ENCODE assay signal across 14 cellular contexts in the genomic region with DNA sequence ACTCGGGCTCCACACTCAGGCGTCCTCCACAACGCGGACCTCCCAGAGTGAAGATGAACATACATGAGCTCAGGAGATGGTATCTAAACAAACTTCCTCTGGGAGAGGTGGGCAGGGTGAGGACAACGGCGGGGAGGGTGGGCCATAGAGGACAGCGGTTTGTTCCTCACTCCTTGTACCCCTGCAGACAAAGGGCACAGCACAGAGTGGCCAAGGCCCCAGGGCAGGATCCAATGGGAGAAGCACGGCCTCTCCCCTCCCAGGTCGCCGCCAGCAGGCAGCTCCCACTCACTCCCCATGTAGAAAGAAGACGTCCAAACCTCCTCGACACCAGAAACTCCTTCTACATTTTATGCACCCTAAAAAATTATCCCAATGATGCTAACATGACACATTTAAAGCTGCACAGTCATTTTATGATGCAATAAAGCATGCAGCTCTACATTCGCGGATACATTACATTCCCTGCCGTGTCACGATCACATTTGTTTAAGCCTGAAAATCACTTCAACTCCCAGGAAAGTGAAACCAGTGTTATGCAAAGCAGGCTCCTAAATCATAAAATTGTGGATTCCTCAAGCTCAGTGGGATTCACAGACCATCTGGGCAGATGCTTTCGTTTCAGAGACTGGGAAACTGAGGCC.
DNase-seq lines count a peak whose midpoint lies in the region; ATAC-seq and TF ChIP-seq lines count a peak whose summit lies in the region.
"Had no signal": no experiment of that assay in that cellular context is flagged by ENCODE, and none has a peak within 500 bp of the region (broad histone marks: within the 10 kb centered on the region; RNA-seq: fewer than 3 reads in every experiment).

No MANE protein-coding gene starts in this region.

- peak overlapping the region; percentile 16; the same call in 1 of the 2 replicates for H4K5ac ChIP-seq in IMR-90 (ENCODE audit: low read depth, low read length)

- peak overlapping the region; percentile 56 for H4K91ac ChIP-seq in IMR-90 (ENCODE audit: insufficient read depth, low read depth, low read length)

- H2AK5ac ChIP-seq in IMR-90 (ENCODE audit: low read depth, low read length), result peak overlapping the region; percentile 70; the same call in 1 of the 2 replicates

- peaks cover 2% of the 10 kb centered on the region for H3K36me3 Mint-ChIP-seq in mesothelial cell of epicardium
- H3K36me3 Mint-ChIP-seq: stimulated activated effector memory CD8-positive, alpha-beta T cell treated with anti-CD3 and anti-CD28 coated beads, Interleukin-12 subunit alpha, Interleukin-12 subunit beta, amount 100 ng/mL, for 72 hours had no signal

- POLR2A ChIA-PET in IMR-90 (lab: Charles Lee; ENCODE audit: unreplicated experiment), result no interaction called here

- H2BK120ac ChIP-seq in IMR-90 (ENCODE audit: low read depth, low read length), result peak overlapping the region; percentile 90

- 33% methylated on average over 5 of the region's 17 CpGs; no CpG with 5 or more reads in 1 of the 2 experiments for WGBS in IMR-90 (ENCODE audit: extremely low coverage in 2 of 2, insufficient read length in 1 of 2), 2 experiments

- peaks cover 3% of the 10 kb centered on the region for H3K36me3 ChIP-seq in IMR-90 (ENCODE audit: control insufficient read depth, insufficient read depth, low read length)

- peak overlapping the region; percentile 80 for H2BK20ac ChIP-seq in IMR-90 (ENCODE audit: low read depth, low read length)

- H2BK5ac ChIP-seq in IMR-90 (ENCODE audit: low read depth, low read length, poor library complexity, severe bottlenecking), result peak overlapping the region; percentile 41

- peak overlapping the region; percentile 35; the same call in 1 of the 2 replicates for H3K56ac ChIP-seq in IMR-90 (ENCODE audit: extremely low read depth, insufficient read depth, low read length)

- peak overlapping the region; percentile 90 for H3K14ac ChIP-seq in IMR-90 (replicated peaks; ENCODE audit: low read depth, low read length)

- no peaks in the 10 kb centered on the region for H3K9me3 Mint-ChIP-seq in mesothelial cell of epicardium
- H3K9me3 Mint-ChIP-seq: stimulated activated effector memory CD8-positive, alpha-beta T cell treated with anti-CD3 and anti-CD28 coated beads, Interleukin-12 subunit alpha, Interleukin-12 subunit beta, amount 100 ng/mL, for 72 hours had no signal

- DNase-seq in AG09319 (ENCODE audit: extremely low read depth, low read depth) (peak; percentile 16), IMR-90 (peak; percentile 90), dedifferentiated amniotic fluid mesenchymal stem cell (ENCODE audit: extremely low spot score) (peak; percentile 64), mesothelial cell of epicardium (ENCODE audit: low spot score in 2 of 2, unreplicated experiment in 2 of 2) (no peak), NCI-H524 treated with DMSO at 0.1 percent for 48 hours (lab: John Stamatoyannopoulos, UW) (no peak)
- DNase-seq: mammary epithelial cell; MV-4-11; PC-9; stimulated activated CD4-positive, alpha-beta T cell treated with anti-CD3 and anti-CD28 coated beads, Interleukin-2, amount 100 ng/mL, for 48 hours; T-helper 17 cell had no signal

- intact Hi-C loops in IMR-90 (cut with micrococcal nuclease), result no loop called here

- TF ChIP-seq POLR2A in IMR-90 (IDR thresholded peaks at IDR 0.05; ENCODE audit: low read depth, low read length), result no peak

- peak overlapping the region; percentile 64 for H2AFZ ChIP-seq in IMR-90 (replicated peaks; ENCODE audit: low read length, poor library complexity)
- H2AFZ ChIP-seq: PC-9 had no signal

- dilution Hi-C loops in IMR-90 (cut with HindIII; ENCODE audit: low sequenced_read_pairs, unreplicated experiment), result no loop called here

- ATAC-seq in IMR-90 (ENCODE audit: low read depth) (peak; percentile 69), GM18502 (IDR thresholded peaks at IDR 0.05; ENCODE audit: poor library complexity, unreplicated experiment) (no peak), GM19324 (IDR thresholded peaks at IDR 0.05; ENCODE audit: low FRiP score, unreplicated experiment) (no peak), GM18519 (IDR thresholded peaks at IDR 0.05; ENCODE audit: low FRiP score, unreplicated experiment) (no peak)
- ATAC-seq: stimulated activated effector memory CD8-positive, alpha-beta T cell treated with anti-CD3 and anti-CD28 coated beads, Interleukin-12 subunit alpha, Interleukin-12 subunit beta, amount 100 ng/mL, for 72 hours; T-helper 17 cell had no signal

- no peak overlapping the region for H3K4me3 ChIP-seq in IMR-90 (ENCODE audit: insufficient read depth, low read depth, low read length)
- H3K4me3 ChIP-seq: PC-9 had no signal

- TF ChIP-seq CTCF in AG09319 (IDR thresholded peaks at IDR 0.05; ENCODE audit: low read depth, low read length) (no peak), IMR-90 (conservative IDR thresholded peaks at IDR 0.05; ENCODE audit: low read depth, low read length) (no peak), mesothelial cell of epicardium (IDR thresholded peaks at IDR 0.05; ENCODE audit: unreplicated experiment) (no peak)

- peak overlapping the region; percentile 20 to 89; a peak in 3 of 4 replicates for H4K8ac ChIP-seq in IMR-90 (ENCODE audit: low read depth in 2 of 2, low read length in 2 of 2)

- H2BK15ac ChIP-seq in IMR-90 (ENCODE audit: low read depth, low read length), result no peak overlapping the region; the same call in 2 of the 3 replicates

- H3K9me3 ChIP-seq in IMR-90 (ENCODE audit: control insufficient read depth, insufficient read depth, low read length), result no peaks in the 10 kb centered on the region

- peak overlapping the region; percentile 28; the same call in 1 of the 2 replicates for H3K18ac ChIP-seq in IMR-90 (ENCODE audit: low read depth, low read length)

- H3K4me2 ChIP-seq in IMR-90 (ENCODE audit: low read depth, low read length), result peak overlapping the region; percentile 75
- H3K4me2 ChIP-seq: PC-9 had no signal

- TF ChIP-seq RAD21 in IMR-90 (IDR thresholded peaks at IDR 0.05; ENCODE audit: low read length), result no peak

- no peaks in the 10 kb centered on the region for H3K27me3 ChIP-seq in IMR-90 (ENCODE audit: control insufficient read depth, insufficient read depth, low read length)

- peaks cover 0 to 61% of the 10 kb centered on the region in 2 experiments; a peak in 3 of 4 replicates for H3K79me1 ChIP-seq in IMR-90 (ENCODE audit: low read depth in 1 of 2, low read length in 2 of 2)

- peaks cover 25% of the 10 kb centered on the region for H3K4me1 Mint-ChIP-seq in mesothelial cell of epicardium
- H3K4me1 Mint-ChIP-seq: stimulated activated effector memory CD8-positive, alpha-beta T cell treated with anti-CD3 and anti-CD28 coated beads, Interleukin-12 subunit alpha, Interleukin-12 subunit beta, amount 100 ng/mL, for 72 hours had no signal

- H3K9ac ChIP-seq in IMR-90 (ENCODE audit: low read depth, low read length), result peak overlapping the region; percentile 42; the same call in 1 of the 2 replicates

- in situ Hi-C loops in IMR-90 (cut with MboI; ENCODE audit: low sequenced_read_pairs), result no loop called here

- peaks cover 14% of the 10 kb centered on the region for H3K4me1 ChIP-seq in IMR-90 (ENCODE audit: control insufficient read depth, insufficient read depth, low read length)

- H3K23ac ChIP-seq in IMR-90 (ENCODE audit: low read depth, low read length), result peak overlapping the region; percentile 26; the same call in 1 of the 2 replicates

- H4K20me1 ChIP-seq in IMR-90 (ENCODE audit: insufficient read depth, low read length), result peaks cover 8% of the 10 kb centered on the region

- 0 out of 2 replicates have a peak, but pooled peaks cover 11% of the 10 kb centered on the region for H3K9me1 ChIP-seq in IMR-90 (ENCODE audit: insufficient read depth, low read length)

- peak overlapping the region; percentile 84 for H2AK9ac ChIP-seq in IMR-90 (replicated peaks; ENCODE audit: low read depth, low read length, poor library complexity)

- peak overlapping the region; percentile 71 for H3K4ac ChIP-seq in IMR-90 (ENCODE audit: low read depth, low read length)

- peak overlapping the region; percentile 35 for H3K27ac Mint-ChIP-seq in mesothelial cell of epicardium
- H3K27ac Mint-ChIP-seq: stimulated activated effector memory CD8-positive, alpha-beta T cell treated with anti-CD3 and anti-CD28 coated beads, Interleukin-12 subunit alpha, Interleukin-12 subunit beta, amount 100 ng/mL, for 72 hours; T-helper 17 cell had no signal

- H3K27ac ChIP-seq in IMR-90 (ENCODE audit: insufficient read depth, low read length), result peak overlapping the region; percentile 76; the same call in 1 of the 2 replicates
- H3K27ac ChIP-seq: PC-9 had no signal

- BruUV-seq in IMR-90 (replicated peaks; lab: Mats Ljungman, UMichigan), result no TSS peak

- H3K27me3 Mint-ChIP-seq in mesothelial cell of epicardium (ENCODE audit: low read depth), result no peaks in the 10 kb centered on the region
- H3K27me3 Mint-ChIP-seq: T-helper 17 cell had no signal

- H3K4me3 Mint-ChIP-seq in mesothelial cell of epicardium, result no peak overlapping the region
- H3K4me3 Mint-ChIP-seq: stimulated activated effector memory CD8-positive, alpha-beta T cell treated with anti-CD3 and anti-CD28 coated beads, Interleukin-12 subunit alpha, Interleukin-12 subunit beta, amount 100 ng/mL, for 72 hours; T-helper 17 cell had no signal

- CTCF ChIA-PET in IMR-90 (lab: Yijun Ruan, JAX), result no interaction called here

TF ChIP-seq in IMR-90, 13 proteins besides CTCF, POLR2A, EP300 and RAD21 (continues in another document):
- TF ChIP-seq FOS (IDR thresholded peaks at IDR 0.05; ENCODE audit: low read depth, low read length) (peak; percentile 47; the same call in 1 of the 2 replicates), SMC3 (IDR thresholded peaks at IDR 0.05; ENCODE audit: low read depth, low read length) (no peak), RCOR1 (IDR thresholded peaks at IDR 0.05; ENCODE audit: insufficient replicate concordance, low read length) (no peak), MAZ (IDR thresholded peaks at IDR 0.05; ENCODE audit: borderline replicate concordance, low read depth, low read length) (no peak), MAFK (IDR thresholded peaks at IDR 0.05; ENCODE audit: low read depth, low read length) (peak; percentile 61; the same call in 1 of the 2 replicates), NFE2L2 (IDR thresholded peaks at IDR 0.05; ENCODE audit: low read depth, low read length) (peak; percentile 87), ELK1 (IDR thresholded peaks at IDR 0.05; ENCODE audit: borderline replicate concordance, low read depth, low read length) (no peak), MXI1 (IDR thresholded peaks at IDR 0.05; ENCODE audit: borderline replicate concordance, low read depth, low read length) (peak; percentile 56; the same call in 1 of the 2 replicates), BHLHE40 (IDR thresholded peaks at IDR 0.05; ENCODE audit: low read depth, low read length) (peak; percentile 92)

Comparison
In these comparisons a context has a peak if more than half of its experiments do, and no peak if none do; other contexts are left out.
1. DNase-seq: peak in AG09319 (single experiment), IMR-90 (single experiment) and dedifferentiated amniotic fluid mesenchymal stem cell (single experiment); none in mesothelial cell of epicardium (0 of 2) and NCI-H524 treated with DMSO at 0.1 percent for 48 hours (single experiment).